In the genomic region with DNA sequence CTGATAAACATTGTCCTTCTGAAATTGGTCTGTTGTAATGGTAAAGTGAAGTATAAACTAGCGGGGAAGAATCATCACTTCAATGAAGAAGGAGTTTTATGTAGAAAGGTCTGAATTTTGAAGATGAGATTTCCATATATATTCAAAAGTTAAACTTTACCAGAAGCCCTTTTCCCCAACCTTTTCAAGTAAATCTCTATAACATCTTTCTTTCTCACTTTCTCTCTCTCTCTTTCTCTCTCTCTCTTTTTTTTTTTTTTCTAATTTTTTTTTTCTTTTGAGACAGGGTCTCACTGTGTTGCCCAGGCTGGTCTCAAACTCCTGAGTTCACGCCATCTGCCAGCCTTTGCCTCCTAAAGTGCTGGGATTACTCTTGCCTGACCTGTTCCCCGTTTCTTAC, we compare ENCODE assay signal across 26 cellular contexts.
"Had no signal": no experiment of that assay in that cellular context is flagged by ENCODE, and none has a peak within 500 bp of the region (broad histone marks: within the 10 kb centered on the region; RNA-seq: fewer than 3 reads in every experiment).

No MANE protein-coding gene starts in this region.

- H3K27me3 Mint-ChIP-seq: activated CD4-positive, alpha-beta memory T cell treated with anti-CD3 and anti-CD28 coated beads, Interleukin-2, amount 10 ng/mL, durations not matched to agents 7 days and 5 days; stimulated activated naive CD8-positive, alpha-beta T cell treated with anti-CD3 and anti-CD28 coated beads, Interleukin-15, amount 100 ng/mL, for 72 hours; T-helper 17 cell had no signal

- H3K4me2 ChIP-seq: hepatocyte had no signal

- DNase-seq: activated CD4-positive, alpha-beta memory T cell treated with anti-CD3 and anti-CD28 coated beads, Interleukin-2, amount 10 ng/mL, durations not matched to agents 7 days and 5 days; activated CD4-positive, alpha-beta T cell treated with anti-CD3 and anti-CD28 coated beads for 48 hours; activated CD4-positive, CD25-positive, alpha-beta regulatory T cell; activated naive CD4-positive, alpha-beta T cell treated with Interleukin-2 at 50 U/mL for 16 hours; activated T-cell treated with anti-CD3 and anti-CD28 coated beads, Interleukin-2, amount 50 U/mL, for 1 hour; anterior cingulate cortex; effector CD4-positive, alpha-beta T cell; glutamatergic neuron; immature natural killer cell; kidney glomerular epithelial cell; left lung; midbrain; occipital lobe; posterior cingulate gyrus; right lobe of liver; stimulated activated CD4-positive, alpha-beta T cell treated with anti-CD3 and anti-CD28 coated beads, Interleukin-1b, Interleukin-23, amount 100 ng/mL, for 48 hours; stimulated activated naive CD8-positive, alpha-beta T cell treated with anti-CD3 and anti-CD28 coated beads, Interleukin-15, amount 100 ng/mL, for 72 hours; SW 1271; T-helper 17 cell had no signal

- H3K27ac Mint-ChIP-seq: activated CD4-positive, alpha-beta memory T cell treated with anti-CD3 and anti-CD28 coated beads, Interleukin-2, amount 10 ng/mL, durations not matched to agents 7 days and 5 days; activated T-helper 2 cell treated with anti-CD3 and anti-CD28 coated beads, Interferon-gamma antibody, Interleukin-2, Interleukin-4, amounts not matched to agents 10 μg/mL and 5 μg/mL and 100 μg/mL, durations not matched to agents 14 hours and 24 hours and 36 hours; T-helper 17 cell had no signal

- H3K4me1 Mint-ChIP-seq: activated CD4-positive, alpha-beta memory T cell treated with anti-CD3 and anti-CD28 coated beads, Interleukin-2, amount 10 ng/mL, durations not matched to agents 7 days and 5 days had no signal

- ATAC-seq: esophagus mucosa; left lung; right lobe of liver; stimulated activated naive CD8-positive, alpha-beta T cell treated with anti-CD3 and anti-CD28 coated beads, Interleukin-15, amount 100 ng/mL, for 72 hours; T-helper 17 cell had no signal

- H3K4me3 ChIP-seq: hepatocyte, left lung, lung, right lobe of liver, skin epidermis, tibial nerve had no signal

- H3K4me3 Mint-ChIP-seq: activated CD4-positive, alpha-beta memory T cell treated with anti-CD3 and anti-CD28 coated beads, Interleukin-2, amount 10 ng/mL, durations not matched to agents 7 days and 5 days; brain; immature natural killer cell; stimulated activated naive CD8-positive, alpha-beta T cell treated with anti-CD3 and anti-CD28 coated beads, Interleukin-15, amount 100 ng/mL, for 72 hours; T-helper 17 cell had no signal

- H3K9me3 ChIP-seq: left lung, right lobe of liver, tibial nerve had no signal

- H3K27ac ChIP-seq: hepatocyte, left lung, right lobe of liver, skin epidermis, tibial nerve had no signal

- H3K9me3 Mint-ChIP-seq: activated CD4-positive, alpha-beta memory T cell treated with anti-CD3 and anti-CD28 coated beads, Interleukin-2, amount 10 ng/mL, durations not matched to agents 7 days and 5 days; activated T-helper 2 cell treated with anti-CD3 and anti-CD28 coated beads, Interferon-gamma antibody, Interleukin-2, Interleukin-4, amounts not matched to agents 10 μg/mL and 5 μg/mL and 100 μg/mL, durations not matched to agents 14 hours and 24 hours and 36 hours; brain; immature natural killer cell; stimulated activated naive CD8-positive, alpha-beta T cell treated with anti-CD3 and anti-CD28 coated beads, Interleukin-15, amount 100 ng/mL, for 72 hours had no signal

- H3K4me1 ChIP-seq: left lung, right lobe of liver, tibial nerve had no signal

- H3K27me3 ChIP-seq: hepatocyte, left lung, right lobe of liver, tibial nerve had no signal
